9 cellular contexts compared by ENCODE assay signal in genomic region chr19:39405261-39405912, GRCh38. TPM values are rescaled to one million over a fixed set of nuclear protein-coding genes. Genes with fewer than 3 reads are reported as not detected.
DNase-seq lines count a peak whose midpoint lies in the region; FAIRE-seq and TF ChIP-seq lines count a peak whose summit lies in the region.
"Had no signal": no experiment of that assay in that cellular context is flagged by ENCODE, and none has a peak within 500 bp of the region (broad histone marks: within the 10 kb centered on the region; RNA-seq: fewer than 3 reads in every experiment).

No MANE protein-coding gene starts in this region.

- H3K27ac ChIP-seq in OCI-LY1 (ENCODE audit: low read depth, low read length, poor library complexity, severe bottlenecking) (peak overlapping the region; percentile 96), endodermal cell (ENCODE audit: low read depth, low read length) (no peak overlapping the region)
- H3K27ac ChIP-seq: SJSA1 had no signal

- 93 to 97% methylated on average over 13 to 17 of the region's 17 CpGs for whole genome bisulfite sequencing in endodermal cell (ENCODE audit: insufficient coverage in 1 of 2, insufficient read length in 1 of 2), 2 experiments

- TF ChIP-seq CTCF in OCI-LY1 (IDR thresholded peaks at IDR 0.05; ENCODE audit: low read length), result no peak
- TF ChIP-seq CTCF in endodermal cell (conservative IDR thresholded peaks at IDR 0.05), result no peak
- no peak for TF ChIP-seq CTCF in progenitor cell of endocrine pancreas (IDR thresholded peaks at IDR 0.05; ENCODE audit: unreplicated experiment)

- no peak for FAIRE-seq in RCC 7860 (lab: Jason Lieb, UNC)

- H3K4me1 ChIP-seq in OCI-LY1 (ENCODE audit: insufficient read depth, low read length, severe bottlenecking) (peaks cover 83% of the 10 kb centered on the region), endodermal cell (ENCODE audit: control insufficient read depth, insufficient read depth, low read length) (peaks cover 24% of the 10 kb centered on the region)

- peaks cover 15% of the 10 kb centered on the region for H3F3A ChIP-seq in OCI-LY1 (ENCODE audit: insufficient read depth, low read length)

- peak overlapping the region; percentile 31 for H3K4me2 ChIP-seq in OCI-LY1 (ENCODE audit: low read length)

- H3K27me3 ChIP-seq in OCI-LY1 (ENCODE audit: insufficient read depth, low read length) (no peaks in the 10 kb centered on the region), endodermal cell (ENCODE audit: control insufficient read depth, insufficient read depth, low read length, poor library complexity, severe bottlenecking) (no peaks in the 10 kb centered on the region)
- H3K27me3 ChIP-seq: SJSA1 had no signal

- H3K27ac Mint-ChIP-seq in endodermal cell (peak overlapping the region; percentile 30), progenitor cell of endocrine pancreas (peak overlapping the region; percentile 82)

- no peak overlapping the region for H3K9ac ChIP-seq in OCI-LY1 (ENCODE audit: low read length)
- H3K9ac ChIP-seq in endodermal cell (ENCODE audit: extremely low read depth, low read length, poor library complexity, severe bottlenecking), result no peak overlapping the region

- H3K9me3 Mint-ChIP-seq in endodermal cell (no peaks in the 10 kb centered on the region), progenitor cell of endocrine pancreas (ENCODE audit: low read depth) (no peaks in the 10 kb centered on the region)

- H3K36me3 Mint-ChIP-seq in endodermal cell (ENCODE audit: low read depth) (peaks cover 10% of the 10 kb centered on the region), progenitor cell of endocrine pancreas (ENCODE audit: insufficient read depth) (peaks cover 4% of the 10 kb centered on the region)

- H3K79me2 ChIP-seq in OCI-LY1 (ENCODE audit: insufficient read depth, low read length), result peaks cover 6% of the 10 kb centered on the region

- H3K4me3 Mint-ChIP-seq in endodermal cell (peak overlapping the region; percentile 91), progenitor cell of endocrine pancreas (ENCODE audit: low read depth) (peak overlapping the region; percentile 33)

- peak; percentile 78 for DNase-seq in DMS53 (lab: John Stamatoyannopoulos, UW)
- no peak for DNase-seq in endodermal cell
- no peak for DNase-seq in progenitor cell of endocrine pancreas (ENCODE audit: low spot score, unreplicated experiment)
- no peak for DNase-seq in HK-2 (ENCODE audit: unreplicated experiment)
- DNase-seq in epidermal melanocyte (ENCODE audit: insufficient read length, low spot score), result no peak
- no peak for DNase-seq in SKM-1 (lab: John Stamatoyannopoulos, UW; ENCODE audit: unreplicated experiment)
- DNase-seq in RCC 7860 (ENCODE audit: low spot score), result no peak

- no peak overlapping the region for H3K4me3 ChIP-seq in OCI-LY1 (ENCODE audit: low read depth, low read length, poor library complexity, severe bottlenecking)
- H3K4me3 ChIP-seq in endodermal cell (ENCODE audit: low read length), result no peak overlapping the region

- peaks cover 10% of the 10 kb centered on the region for H3K36me3 ChIP-seq in OCI-LY1 (ENCODE audit: insufficient read depth, low read length)
- peaks cover 4% of the 10 kb centered on the region for H3K36me3 ChIP-seq in endodermal cell (ENCODE audit: control insufficient read depth, insufficient read depth, low read length)

- H3K9me2 ChIP-seq in OCI-LY1 (ENCODE audit: low read depth, low read length), result no peaks in the 10 kb centered on the region

- H2AFZ ChIP-seq in OCI-LY1 (ENCODE audit: low read length), result no peak overlapping the region

- no peaks in the 10 kb centered on the region for H3K27me3 Mint-ChIP-seq in endodermal cell (ENCODE audit: insufficient read depth)
- H3K27me3 Mint-ChIP-seq in progenitor cell of endocrine pancreas, result no peaks in the 10 kb centered on the region

- H3K4me1 Mint-ChIP-seq in endodermal cell (peaks cover 38% of the 10 kb centered on the region), progenitor cell of endocrine pancreas (ENCODE audit: low read depth) (peaks cover 32% of the 10 kb centered on the region)

- H4K20me1 ChIP-seq in OCI-LY1 (ENCODE audit: insufficient read depth, low read length), result no peaks in the 10 kb centered on the region

- H3K9me3 ChIP-seq in OCI-LY1 (ENCODE audit: low read length) (no peaks in the 10 kb centered on the region), endodermal cell (ENCODE audit: control insufficient read depth, low read length) (no peaks in the 10 kb centered on the region)
- H3K9me3 ChIP-seq: SJSA1 had no signal

RNA-seq across cellular contexts. Expression of gene ZFP36, which starts 1.3 kb away (rescaled TPM):
- total RNA-seq in endodermal cell, result 10 to 100 TPM; 16.1 to 23.4 TPM
- polyA plus RNA-seq in endodermal cell (2013, experiment 1 of 2), result 7.8 TPM
- polyA plus RNA-seq in endodermal cell (2013, experiment 2 of 2), result 7.3 TPM
- total RNA-seq in progenitor cell of endocrine pancreas, result 10.5 and 10.6 TPM in 2 replicates

RNA-seq across cellular contexts. Expression of gene PLEKHG2, which starts 7.1 kb away (rescaled TPM):
- 100 to 1,000 TPM; 127 to 160 TPM for total RNA-seq in endodermal cell
- polyA plus RNA-seq in endodermal cell (2013, experiment 1 of 2), result 75.4 TPM
- polyA plus RNA-seq in endodermal cell (2013, experiment 2 of 2), result 69.8 TPM
- total RNA-seq in progenitor cell of endocrine pancreas, result 162 and 170 TPM in 2 replicates

RNA-seq across cellular contexts. Expression of gene MED29, which starts 14.2 kb away (rescaled TPM):
- total RNA-seq in endodermal cell (10 to 100 TPM; 32.6 to 38.9 TPM), progenitor cell of endocrine pancreas (36.3 and 39.0 TPM in 2 replicates)
- 26.7 TPM for polyA plus RNA-seq in endodermal cell (2013, experiment 1 of 2)
- polyA plus RNA-seq in endodermal cell (2013, experiment 2 of 2), result 24.1 TPM

RNA-seq across cellular contexts. Expression of gene PAF1, which starts 14.5 kb away (rescaled TPM):
- total RNA-seq in endodermal cell (10 to 100 TPM; 28.4 to 28.8 TPM), progenitor cell of endocrine pancreas (49.4 and 49.5 TPM in 2 replicates)
- 40.6 TPM for polyA plus RNA-seq in endodermal cell (2013, experiment 1 of 2)
- 38.7 TPM for polyA plus RNA-seq in endodermal cell (2013, experiment 2 of 2)

RNA-seq across cellular contexts. Expression of gene RPS16, which starts 30.4 kb away (rescaled TPM):
- total RNA-seq in endodermal cell, result 1,000 to 10,000 TPM; 1,674 to 1,990 TPM
- 2,268 TPM for polyA plus RNA-seq in endodermal cell (2013, experiment 1 of 2)
- polyA plus RNA-seq in endodermal cell (2013, experiment 2 of 2), result 2,119 TPM
- 1,449 and 1,510 TPM in 2 replicates for total RNA-seq in progenitor cell of endocrine pancreas
